In genomic region chr9:78541868-78542267, GRCh38 we compare ENCODE assay signal across 19 cellular contexts.
DNase-seq lines count a peak whose midpoint lies in the region; TF ChIP-seq lines count a peak whose summit lies in the region.
"Had no signal": no experiment of that assay in that cellular context is flagged by ENCODE, and none has a peak within 500 bp of the region (broad histone marks: within the 10 kb centered on the region; RNA-seq: fewer than 3 reads in every experiment).

No MANE protein-coding gene starts in this region.

- peak overlapping the region; percentile 96 for H3K27ac Mint-ChIP-seq in neural progenitor cell
- H3K27ac Mint-ChIP-seq: CD4-positive, CD25-positive, alpha-beta regulatory T cell had no signal

- peak overlapping the region; percentile 34 for H3K4me3 Mint-ChIP-seq in neural progenitor cell
- H3K4me3 Mint-ChIP-seq: CD4-positive, CD25-positive, alpha-beta regulatory T cell had no signal

- H2AK5ac ChIP-seq in mesendoderm (ENCODE audit: low read length) = no peak overlapping the region

- no peaks in the 10 kb centered on the region for H4K20me1 ChIP-seq in neural progenitor cell (ENCODE audit: low read depth)

- H3K36me3 Mint-ChIP-seq in neural progenitor cell = peaks cover 2% of the 10 kb centered on the region
- H3K36me3 Mint-ChIP-seq: CD4-positive, CD25-positive, alpha-beta regulatory T cell had no signal

- WGBS in mesendoderm (ENCODE audit: extremely low coverage, insufficient coverage, low lambda C conversion rate) = no CpG with 5 or more reads among the region's 5 CpGs

- H3K4me3 ChIP-seq in neural progenitor cell (no peak overlapping the region), mesendoderm (ENCODE audit: low read length) (no peak overlapping the region)
- H3K4me3 ChIP-seq: SK-N-MC had no signal

- peaks cover 5% of the 10 kb centered on the region for H3K27me3 Mint-ChIP-seq in neural progenitor cell (ENCODE audit: insufficient read depth, low read depth)

- peaks cover 10% of the 10 kb centered on the region for H3K9me3 Mint-ChIP-seq in neural progenitor cell
- H3K9me3 Mint-ChIP-seq: CD4-positive, CD25-positive, alpha-beta regulatory T cell had no signal

- peak overlapping the region; percentile 81 for H3K27ac ChIP-seq in neural progenitor cell
- H3K27ac ChIP-seq in mesendoderm (ENCODE audit: low read depth, low read length) = no peak overlapping the region
- H3K27ac ChIP-seq: SK-N-MC had no signal

- H4K5ac ChIP-seq in mesendoderm (ENCODE audit: low read length) = no peak overlapping the region

- H3K4me2 ChIP-seq in neural progenitor cell = peak overlapping the region; percentile 1
- H3K4me2 ChIP-seq in mesendoderm (ENCODE audit: low read length) = no peak overlapping the region

- H2BK5ac ChIP-seq in mesendoderm (ENCODE audit: low read length) = no peak overlapping the region

- DNase-seq in DMS53 (lab: John Stamatoyannopoulos, UW) (peak; percentile 72), NCI-H748 treated with DMSO at 0.1 percent for 48 hours (lab: John Stamatoyannopoulos, UW) (peak; percentile 11), cerebellar cortex (ENCODE audit: low spot score) (peak; percentile 47), neural progenitor cell (ENCODE audit: low spot score) (no peak), EL (no peak), mesendoderm (no peak), midbrain (lab: John Stamatoyannopoulos, UW) (no peak), DMS153 (lab: John Stamatoyannopoulos, UW) (no peak)
- DNase-seq: BE2C; Caco-2; CD4-positive, CD25-positive, alpha-beta regulatory T cell; HCEC 1CT; NCI-H1105; NCI-H2081; NCI-H446 treated with DMSO at 0.1 percent for 48 hours; NCI-H69; OCI-M1; SHP77 had no signal

- H3F3A ChIP-seq in neural progenitor cell (ENCODE audit: low read depth) = peaks cover 35% of the 10 kb centered on the region

- H2BK15ac ChIP-seq in mesendoderm (replicated peaks; ENCODE audit: low read depth) = no peak overlapping the region

- H3K79me2 ChIP-seq in neural progenitor cell (ENCODE audit: low read depth) (no peaks in the 10 kb centered on the region), mesendoderm (ENCODE audit: control insufficient read depth, insufficient read depth, low read length) (no peaks in the 10 kb centered on the region)

- H2BK120ac ChIP-seq in mesendoderm (ENCODE audit: low read depth, low read length) = no peak overlapping the region

- no peak overlapping the region for H3K18ac ChIP-seq in mesendoderm (ENCODE audit: low read length)

- H3K56ac ChIP-seq in mesendoderm (ENCODE audit: low read length) = no peak overlapping the region

- TF ChIP-seq CTCF in neural progenitor cell (IDR thresholded peaks at IDR 0.05) = no peak

- no peak overlapping the region for H2AFZ ChIP-seq in neural progenitor cell (replicated peaks)

- H3K36me3 ChIP-seq in neural progenitor cell = no peaks in the 10 kb centered on the region
- no peaks in the 10 kb centered on the region for H3K36me3 ChIP-seq in mesendoderm (ENCODE audit: control insufficient read depth, insufficient read depth, low read length)
- H3K36me3 ChIP-seq: BE2C had no signal

- peaks cover 51% of the 10 kb centered on the region for H3K4me1 Mint-ChIP-seq in neural progenitor cell
- H3K4me1 Mint-ChIP-seq: CD4-positive, CD25-positive, alpha-beta regulatory T cell had no signal

- peaks cover 42% of the 10 kb centered on the region for H3K4me1 ChIP-seq in neural progenitor cell
- no peaks in the 10 kb centered on the region for H3K4me1 ChIP-seq in mesendoderm (ENCODE audit: control insufficient read depth, low read depth, low read length)
- H3K4me1 ChIP-seq: Caco-2 had no signal

- H3K79me1 ChIP-seq in mesendoderm (ENCODE audit: low read length) = no peaks in the 10 kb centered on the region

- no peak overlapping the region for H3K4ac ChIP-seq in mesendoderm (ENCODE audit: low read depth, low read length)

- H3K23ac ChIP-seq in mesendoderm (ENCODE audit: low read length) = no peak overlapping the region

- H3K27me3 ChIP-seq in neural progenitor cell (no peaks in the 10 kb centered on the region), mesendoderm (ENCODE audit: insufficient read depth, low read length, poor library complexity) (no peaks in the 10 kb centered on the region)
- H3K27me3 ChIP-seq: BE2C had no signal

- no peak overlapping the region for H3K9ac ChIP-seq in neural progenitor cell
- no peak overlapping the region for H3K9ac ChIP-seq in mesendoderm (ENCODE audit: low read length)

- no peaks in the 10 kb centered on the region for H3K9me3 ChIP-seq in neural progenitor cell (ENCODE audit: low read depth)
- H3K9me3 ChIP-seq: BE2C, Caco-2 had no signal

- H4K8ac ChIP-seq in mesendoderm (ENCODE audit: low read depth, low read length) = no peak overlapping the region

Comparison
In these comparisons a context has a peak if more than half of its experiments do, and no peak if none do; other contexts are left out.
1. DNase-seq: peak in DMS53 (single experiment), NCI-H748 treated with DMSO at 0.1 percent for 48 hours (single experiment) and cerebellar cortex (single experiment); none in neural progenitor cell (single experiment), EL (single experiment), mesendoderm (single experiment), midbrain (single experiment) and DMS153 (single experiment).